In genomic region chr5:168712280-168712924, GRCh38 we compare ENCODE assay signal across 11 cellular contexts.
DNase-seq lines count a peak whose midpoint lies in the region; ATAC-seq and TF ChIP-seq lines count a peak whose summit lies in the region.
"Had no signal": no experiment of that assay in that cellular context is flagged by ENCODE, and none has a peak within 500 bp of the region (broad histone marks: within the 10 kb centered on the region; RNA-seq: fewer than 3 reads in every experiment).

No MANE protein-coding gene starts in this region.

- ATAC-seq in HG03378 (IDR thresholded peaks at IDR 0.05; ENCODE audit: unreplicated experiment) (no peak), HG03354 (IDR thresholded peaks at IDR 0.05; ENCODE audit: poor library complexity, severe bottlenecking, unreplicated experiment) (no peak), GM18868 (IDR thresholded peaks at IDR 0.05; ENCODE audit: unreplicated experiment) (no peak)
- ATAC-seq: stimulated activated effector memory CD8-positive, alpha-beta T cell treated with anti-CD3 and anti-CD28 coated beads, Interleukin-12 subunit alpha, Interleukin-12 subunit beta, amount 100 ng/mL, for 72 hours had no signal

- TF ChIP-seq CTCF in choroid plexus epithelial cell (conservative IDR thresholded peaks at IDR 0.05; ENCODE audit: low read depth, low read length) = no peak

- H3K4me3 ChIP-seq in choroid plexus epithelial cell (ENCODE audit: low read depth, low read length) = no peak overlapping the region

- DNase-seq in AG20443 (ENCODE audit: low spot score) = peak; percentile 93
- peak; percentile 95 for DNase-seq in HS-5 (ENCODE audit: low read depth)
- peak; percentile 97 for DNase-seq in choroid plexus epithelial cell (ENCODE audit: low read depth)
- DNase-seq in lung microvascular endothelial cell (ENCODE audit: low read depth in 2 of 2) = peak; percentile 45 to 90
- DNase-seq in activated CD4-positive, alpha-beta T cell treated with anti-CD3 and anti-CD28 coated beads for 1 hour = no peak
- DNase-seq: activated CD4-positive, CD25-positive, alpha-beta regulatory T cell; NCI-H2171 had no signal
